1 cellular context compared by ENCODE assay signal in the genomic region with DNA sequence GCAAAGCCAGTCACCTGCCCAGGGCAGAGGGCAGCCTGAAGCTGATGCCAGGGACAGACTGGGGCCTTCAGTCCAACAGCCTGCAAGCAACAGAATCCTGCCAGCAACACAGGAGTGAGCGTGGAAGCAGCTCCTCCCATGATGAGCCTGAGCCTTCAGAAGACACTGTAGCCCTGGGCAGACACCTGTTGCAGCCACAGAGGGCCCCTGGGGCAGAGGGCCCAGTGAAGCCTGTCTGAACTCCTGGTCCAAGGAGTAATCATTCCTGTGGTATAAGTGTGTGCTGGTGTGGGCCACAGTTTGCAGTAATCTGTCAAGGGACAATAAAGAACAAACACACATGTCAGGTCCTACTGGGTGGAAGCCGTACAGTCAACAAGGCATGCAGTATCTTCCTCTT.
TF ChIP-seq lines count a peak whose summit lies in the region.

No MANE protein-coding gene starts in this region.

TF ChIP-seq in HEK293, 187 proteins besides CTCF, POLR2A, EP300 and RAD21 (continued from another document):
- TF ChIP-seq, protein P1, sequence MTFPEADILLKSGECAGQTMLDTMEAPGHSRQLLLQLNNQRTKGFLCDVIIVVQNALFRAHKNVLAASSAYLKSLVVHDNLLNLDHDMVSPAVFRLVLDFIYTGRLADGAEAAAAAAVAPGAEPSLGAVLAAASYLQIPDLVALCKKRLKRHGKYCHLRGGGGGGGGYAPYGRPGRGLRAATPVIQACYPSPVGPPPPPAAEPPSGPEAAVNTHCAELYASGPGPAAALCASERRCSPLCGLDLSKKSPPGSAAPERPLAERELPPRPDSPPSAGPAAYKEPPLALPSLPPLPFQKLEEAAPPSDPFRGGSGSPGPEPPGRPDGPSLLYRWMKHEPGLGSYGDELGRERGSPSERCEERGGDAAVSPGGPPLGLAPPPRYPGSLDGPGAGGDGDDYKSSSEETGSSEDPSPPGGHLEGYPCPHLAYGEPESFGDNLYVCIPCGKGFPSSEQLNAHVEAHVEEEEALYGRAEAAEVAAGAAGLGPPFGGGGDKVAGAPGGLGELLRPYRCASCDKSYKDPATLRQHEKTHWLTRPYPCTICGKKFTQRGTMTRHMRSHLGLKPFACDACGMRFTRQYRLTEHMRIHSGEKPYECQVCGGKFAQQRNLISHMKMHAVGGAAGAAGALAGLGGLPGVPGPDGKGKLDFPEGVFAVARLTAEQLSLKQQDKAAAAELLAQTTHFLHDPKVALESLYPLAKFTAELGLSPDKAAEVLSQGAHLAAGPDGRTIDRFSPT (tag by site-specific recombination; IDR thresholded peaks at IDR 0.05), result no peak
- TF ChIP-seq ZNF423 (tag by site-specific recombination; IDR thresholded peaks at IDR 0.05) (no peak), ZNF16 (tag by site-specific recombination; IDR thresholded peaks at IDR 0.05; ENCODE audit: low read depth) (no peak)
